ENCODE assay signal across 9 cellular contexts in the genomic region with DNA sequence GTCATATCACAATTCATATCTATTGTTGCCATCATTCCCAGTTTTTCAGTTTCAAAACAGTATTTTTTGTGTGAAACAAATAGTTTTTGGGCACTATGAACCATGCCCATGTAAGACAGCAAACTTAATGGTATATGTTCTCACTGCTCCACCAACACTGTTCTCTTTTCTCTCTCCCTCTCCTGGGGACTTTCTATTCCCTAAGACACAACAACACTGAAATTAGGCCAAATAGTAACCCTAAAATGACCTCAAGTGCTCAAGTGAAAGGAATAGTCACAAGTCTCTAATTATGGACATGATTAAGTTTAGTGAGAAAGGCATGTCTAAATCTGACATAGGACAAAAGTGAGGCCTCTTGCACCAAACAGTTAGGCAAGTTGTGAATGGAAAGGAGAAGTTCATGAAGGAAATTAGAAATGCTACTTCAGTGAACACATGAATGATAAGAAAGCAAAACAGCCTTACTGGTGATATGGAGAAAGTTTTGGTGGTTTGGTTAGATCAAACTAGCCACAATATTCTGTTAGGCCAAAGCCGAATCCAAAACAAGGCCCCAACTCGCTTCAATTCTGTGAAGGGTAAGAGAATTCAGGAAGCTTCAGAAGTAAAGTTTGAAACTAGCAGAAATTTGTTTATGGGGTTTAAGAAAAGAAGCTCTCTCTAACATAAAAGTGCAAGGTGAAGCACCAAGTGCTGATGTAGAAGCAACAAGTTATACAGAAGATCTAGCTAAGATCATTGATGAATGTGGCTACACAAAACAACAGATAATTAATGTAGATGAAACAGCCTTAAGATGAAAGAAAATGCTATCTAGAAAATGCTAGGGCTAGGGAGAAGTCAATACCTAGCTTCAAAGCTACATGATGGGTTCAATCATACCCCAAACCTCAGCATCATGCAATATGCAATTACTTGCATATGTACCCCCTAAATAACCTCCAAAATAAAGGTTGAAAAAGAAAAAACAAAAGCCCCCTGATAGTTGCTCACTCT.
A peak's percentile ranks its signal among the peaks of the same experiment; 100 is the strongest.
DNase-seq lines count a peak whose midpoint lies in the region; ATAC-seq and TF ChIP-seq lines count a peak whose summit lies in the region.
"Had no signal": no experiment of that assay in that cellular context is flagged by ENCODE, and none has a peak within 500 bp of the region (broad histone marks: within the 10 kb centered on the region; RNA-seq: fewer than 3 reads in every experiment).

No MANE protein-coding gene starts in this region.

- peaks cover 17 to 27% of the 10 kb centered on the region in 2 donors for H3K36me3 Mint-ChIP-seq in CD14-positive monocyte
- peaks cover 56 to 85% of the 10 kb centered on the region in 2 donors for H3K36me3 Mint-ChIP-seq in activated naive CD4-positive, alpha-beta T cell treated with anti-CD3 and anti-CD28 coated beads, Interleukin-2, amount 50 U/mL, for 72 hours

- H4K20me1 ChIP-seq in Karpas-422 (ENCODE audit: insufficient read depth, low read depth, low read length) (no peaks in the 10 kb centered on the region), hepatocyte (ENCODE audit: insufficient read depth, poor library complexity, severe bottlenecking) (no peaks in the 10 kb centered on the region)

- H3K4me1 ChIP-seq in Karpas-422 (ENCODE audit: low read length) (peaks cover 43% of the 10 kb centered on the region), hepatocyte (ENCODE audit: insufficient read depth) (no peaks in the 10 kb centered on the region)

- H2AFZ ChIP-seq in Karpas-422 (ENCODE audit: low read length) (no peak overlapping the region), hepatocyte (no peak overlapping the region)

- H3K4me3 ChIP-seq in Karpas-422 (ENCODE audit: low read length) (no peak overlapping the region), hepatocyte (no peak overlapping the region)
- H3K4me3 ChIP-seq: mucosa of descending colon had no signal

- peak overlapping the region; percentile 32; the same call in 1 of the 2 replicates for H3K27ac ChIP-seq in Karpas-422 (ENCODE audit: low read length)
- H3K27ac ChIP-seq in hepatocyte = no peak overlapping the region

- H3K4me2 ChIP-seq in Karpas-422 (ENCODE audit: low read depth, low read length, poor library complexity, severe bottlenecking) = no peak overlapping the region
- no peak overlapping the region for H3K4me2 ChIP-seq in hepatocyte

- TF ChIP-seq CTCF in CD14-positive monocyte (IDR thresholded peaks at IDR 0.05) (no peak), hepatocyte (IDR thresholded peaks at IDR 0.05; ENCODE audit: poor library complexity) (no peak)

- H3K9me3 ChIP-seq in Karpas-422 (ENCODE audit: low read length) (no peaks in the 10 kb centered on the region), hepatocyte (ENCODE audit: low read depth) (no peaks in the 10 kb centered on the region)

- DNase-seq in CD14-positive monocyte (ENCODE audit: low spot score) = no peak
- DNase-seq in Karpas-422 = no peak
- no peak for DNase-seq in activated naive CD4-positive, alpha-beta T cell treated with anti-CD3 and anti-CD28 coated beads, Interleukin-2, amount 50 U/mL, for 72 hours (ENCODE audit: low spot score in 2 of 2)
- no peak for DNase-seq in hepatocyte (ENCODE audit: low spot score)
- DNase-seq in COLO668 (lab: John Stamatoyannopoulos, UW; ENCODE audit: unreplicated experiment) = no peak
- no peak for DNase-seq in NCI-H2196 treated with DMSO at 0.1 percent for 48 hours (lab: John Stamatoyannopoulos, UW; ENCODE audit: unreplicated experiment)
- DNase-seq in ureter (ENCODE audit: low spot score) = no peak
- DNase-seq: mucosa of descending colon had no signal

- intact Hi-C loops in CD14-positive monocyte (cut with micrococcal nuclease) = no loop called here

- H3K9me2 ChIP-seq in Karpas-422 (replicated peaks; ENCODE audit: insufficient read depth, low read length) = no peaks in the 10 kb centered on the region
- H3K9me2 ChIP-seq in hepatocyte (replicated peaks; ENCODE audit: insufficient read depth) = no peaks in the 10 kb centered on the region

- WGBS in hepatocyte (ENCODE audit: low lambda C conversion rate, missing lambda C conversion rate) = 100% methylated on average over 2 of the region's 2 CpGs

- H3K27me3 Mint-ChIP-seq in CD14-positive monocyte (ENCODE audit: low read depth in 3 of 3) = no peaks in the 10 kb centered on the region

- peaks cover 56% of the 10 kb centered on the region for H3K36me3 ChIP-seq in Karpas-422 (ENCODE audit: insufficient read depth, low read length)
- no peaks in the 10 kb centered on the region for H3K36me3 ChIP-seq in hepatocyte (replicated peaks; ENCODE audit: insufficient read depth, low read depth)

- H3K4me1 Mint-ChIP-seq in CD14-positive monocyte = peaks cover 24% of the 10 kb centered on the region

- peaks cover 98% of the 10 kb centered on the region for H3K79me2 ChIP-seq in Karpas-422 (ENCODE audit: low read length)
- H3K79me2 ChIP-seq in hepatocyte = peaks cover 39% of the 10 kb centered on the region

- peak overlapping the region in 6 of 7 donors; percentile 31 to 73 (median 49) for H3K27ac Mint-ChIP-seq in CD14-positive monocyte
- H3K27ac Mint-ChIP-seq in activated naive CD4-positive, alpha-beta T cell treated with anti-CD3 and anti-CD28 coated beads, Interleukin-2, amount 50 U/mL, for 72 hours = peak overlapping the region; percentile 75 to 95

- H3K27me3 ChIP-seq in Karpas-422 (ENCODE audit: low read length) = no peaks in the 10 kb centered on the region
- no peaks in the 10 kb centered on the region for H3K27me3 ChIP-seq in hepatocyte

- H3K4me3 Mint-ChIP-seq in CD14-positive monocyte = no peak overlapping the region

- H3K9me3 Mint-ChIP-seq in CD14-positive monocyte = peaks cover 12 to 24% (median 18%) of the 10 kb centered on the region in 7 donors
- peaks cover 22 to 29% of the 10 kb centered on the region in 2 donors for H3K9me3 Mint-ChIP-seq in activated naive CD4-positive, alpha-beta T cell treated with anti-CD3 and anti-CD28 coated beads, Interleukin-2, amount 50 U/mL, for 72 hours

- ATAC-seq in GM19372 (IDR thresholded peaks at IDR 0.05; ENCODE audit: low read depth, unreplicated experiment) = peak; percentile 63
- peak; percentile 51 to 78 for ATAC-seq in activated naive CD4-positive, alpha-beta T cell treated with anti-CD3 and anti-CD28 coated beads, Interleukin-2, amount 50 U/mL, for 72 hours
- ATAC-seq: mucosa of descending colon had no signal

- H3K9ac ChIP-seq in Karpas-422 (ENCODE audit: low read length) = no peak overlapping the region
